ENCODE assay signal across 19 cellular contexts in genomic region chrX:53674581-53674980, GRCh38. TPM values are rescaled to one million over a fixed set of nuclear protein-coding genes. Genes with fewer than 3 reads are reported as not detected.
A peak's percentile ranks its signal among the peaks of the same experiment; 100 is the strongest.
DNase-seq lines count a peak whose midpoint lies in the region; ATAC-seq, FAIRE-seq and TF ChIP-seq lines count a peak whose summit lies in the region.
"Had no signal": no experiment of that assay in that cellular context is flagged by ENCODE, and none has a peak within 500 bp of the region (broad histone marks: within the 10 kb centered on the region; RNA-seq: fewer than 3 reads in every experiment).

No MANE protein-coding gene starts in this region.

- FAIRE-seq in A549 (lab: Jason Lieb, UNC) (peak; percentile 18), GM19239 (lab: Jason Lieb, UNC) (peak; percentile 87)
- FAIRE-seq: K562 had no signal

- TF ChIP-seq CTCF in A549 (IDR thresholded peaks at IDR 0.05) (no peak), fibroblast of villous mesenchyme (IDR thresholded peaks at IDR 0.05; ENCODE audit: insufficient read depth, low read depth, low read length) (no peak), sigmoid colon (IDR thresholded peaks at IDR 0.05) (no peak)

- TF ChIP-seq EP300 in A549 (IDR thresholded peaks at IDR 0.05) (no peak), sigmoid colon (IDR thresholded peaks at IDR 0.05) (no peak)

- H3K36me3 ChIP-seq in sigmoid colon: peaks cover 0 to 9% (median 2%) of the 10 kb centered on the region in 4 donors

- ATAC-seq in A549 (no peak), GM21360 (IDR thresholded peaks at IDR 0.05; ENCODE audit: unreplicated experiment) (no peak)
- ATAC-seq: HCT116, K562 had no signal

- POLR2A ChIA-PET in A549 (lab: Yijun Ruan, JAX): interaction anchor here (2.9 kb wide), 1 partner anchor 9 kb away, joined by 15 read pairs; no protein-coding TSS in a partner anchor

- H3K9me3 ChIP-seq in A549 (no peaks in the 10 kb centered on the region), sigmoid colon (no peaks in the 10 kb centered on the region)

- CTCF ChIA-PET in A549 (lab: Yijun Ruan, JAX): no interaction called here

- H3K4me2 ChIP-seq in A549: no peak overlapping the region

- no peak overlapping the region for H3K27ac ChIP-seq in A549
- no peak overlapping the region for H3K27ac ChIP-seq in sigmoid colon
- H3K27ac ChIP-seq: C4-2B had no signal

- H3K4me3 ChIP-seq in A549: no peak overlapping the region
- H3K4me3 ChIP-seq in fibroblast of villous mesenchyme (ENCODE audit: low read depth, low read length): no peak overlapping the region
- H3K4me3 ChIP-seq in sigmoid colon: no peak overlapping the region
- H3K4me3 ChIP-seq: K562 had no signal

- no peak for DNase-seq in A549 (ENCODE audit: low read depth in 1 of 2, low spot score in 1 of 2)
- DNase-seq in GM19239 (ENCODE audit: insufficient read length, low spot score): no peak
- peak; percentile 57 for DNase-seq in amniotic epithelial cell (ENCODE audit: low read depth)
- peak; percentile 7 for DNase-seq in fibroblast of villous mesenchyme (ENCODE audit: low read depth)
- no peak for DNase-seq in sigmoid colon
- no peak for DNase-seq in cerebellum (ENCODE audit: low spot score)
- no peak for DNase-seq in HPDE6-E6E7 (ENCODE audit: extremely low spot score)
- DNase-seq: DND-41, GF-D8, NCI-H1417 treated with DMSO at 0.1 percent for 48 hours, NCI-H1930, NCI-H2171, NCI-H446, OCI-M1, RPMI8226 had no signal

- 77% methylated on average over 2 of the region's 2 CpGs for WGBS in A549 (ENCODE audit: missing lambda C conversion rate)
- 68 to 79% methylated on average over 2 of the region's 2 CpGs for whole genome bisulfite sequencing in sigmoid colon, 2 donors

- no peak for TF ChIP-seq POLR2A in A549 (IDR thresholded peaks at IDR 0.05; ENCODE audit: low read length)
- TF ChIP-seq POLR2A in sigmoid colon (IDR thresholded peaks at IDR 0.05): no peak

- H3K4me1 ChIP-seq in A549: peaks cover 8% of the 10 kb centered on the region; the same call in 2 of the 3 replicates
- peaks cover 0 to 14% (median 0%) of the 10 kb centered on the region in 4 donors for H3K4me1 ChIP-seq in sigmoid colon

- H3K27me3 ChIP-seq in sigmoid colon: no peaks in the 10 kb centered on the region

- intact Hi-C loops in sigmoid colon (cut with DNase I): loop anchor here (10.0 kb wide), 1 partner anchor 240 kb away; the partner anchor contains the start of gene HSD17B10

- no peak for TF ChIP-seq RAD21 in A549 (conservative IDR thresholded peaks at IDR 0.05 in 1 of 2, IDR thresholded peaks at IDR 0.05 in 1 of 2)

TF ChIP-seq in A549, 52 proteins besides CTCF, POLR2A, EP300 and RAD21:
- no peak for TF ChIP-seq CEBPB (IDR thresholded peaks at IDR 0.05)
- no peak for TF ChIP-seq BCL3 (IDR thresholded peaks at IDR 0.05)
- TF ChIP-seq FOSB (CRISPR knock-in tag; IDR thresholded peaks at IDR 0.05): no peak
- no peak for TF ChIP-seq ZNF302 (CRISPR knock-in tag; IDR thresholded peaks at IDR 0.05)
- TF ChIP-seq ZSCAN20 (CRISPR knock-in tag; IDR thresholded peaks at IDR 0.05): no peak
- TF ChIP-seq KDM1A (IDR thresholded peaks at IDR 0.05; ENCODE audit: low read depth): no peak
- no peak for TF ChIP-seq KDM5A (IDR thresholded peaks at IDR 0.05)
- TF ChIP-seq RNF2 (IDR thresholded peaks at IDR 0.05; ENCODE audit: borderline replicate concordance, low read depth): no peak
- TF ChIP-seq TP53 (CRISPR knock-in tag; IDR thresholded peaks at IDR 0.05): no peak
- no peak for TF ChIP-seq BHLHE40 (IDR thresholded peaks at IDR 0.05; ENCODE audit: low read depth, low read length)
- TF ChIP-seq ZFP36 (IDR thresholded peaks at IDR 0.05; ENCODE audit: borderline replicate concordance, partially characterized antibody): no peak
- TF ChIP-seq MYC (IDR thresholded peaks at IDR 0.05; ENCODE audit: borderline replicate concordance, low read length): no peak
- no peak for TF ChIP-seq NR3C1 (IDR thresholded peaks at IDR 0.05)
- no peak for TF ChIP-seq USF2 (IDR thresholded peaks at IDR 0.05)

RNA-seq across cellular contexts. Expression of gene HUWE1, which starts 11.9 kb away (rescaled TPM):
- polyA plus RNA-seq in A549 (2011; rRNA removed) (120 and 190 TPM in 2 replicates), A549 (2017; fragmentation: RNase III; extraction: RNeasy Plus Mini Kit Qiagen cat#74134 plus additional on column Dnase treatment) (55.7 to 68.8 TPM (median 60.1 TPM) in 3 replicates), sigmoid colon (10 to 100 TPM; 12.3 to 54.4 (median 14.4) TPM)
- polyA plus RNA-seq in A549 (2012; cell fraction: cytosol; rRNA removed): 48.5 and 62.3 TPM in 2 replicates
- polyA plus RNA-seq in A549 (2012; cell fraction: nucleus; rRNA removed): 171 and 178 TPM in 2 replicates
- polyA minus RNA-seq in A549 (2011; rRNA and poly(A)+ RNA removed): 362 and 507 TPM in 2 replicates
- total RNA-seq in fibroblast of villous mesenchyme (142 and 167 TPM in 2 replicates), sigmoid colon (100 to 1,000 TPM in 1 of 4 donors, 10 to 100 TPM in 3; 75.3 to 103 (median 84.3) TPM), cerebellum (113 TPM)

Comparison
In these comparisons a context has a peak if more than half of its experiments do, and no peak if none do; other contexts are left out.
1. DNase-seq: peak in amniotic epithelial cell (single experiment) and fibroblast of villous mesenchyme (single experiment); none in A549 (0 of 2), GM19239 (single experiment), sigmoid colon (single experiment), cerebellum (single experiment) and HPDE6-E6E7 (single experiment).